27 cellular contexts compared by ENCODE assay signal in genomic region chr15:35445891-35446290, GRCh38.
DNase-seq lines count a peak whose midpoint lies in the region; ATAC-seq, FAIRE-seq and TF ChIP-seq lines count a peak whose summit lies in the region.
"Had no signal": no experiment of that assay in that cellular context is flagged by ENCODE, and none has a peak within 500 bp of the region (broad histone marks: within the 10 kb centered on the region; RNA-seq: fewer than 3 reads in every experiment).

No MANE protein-coding gene starts in this region.

- H2BK5ac ChIP-seq in mesenchymal stem cell (ENCODE audit: low read depth, low read length, poor library complexity, severe bottlenecking): no peak overlapping the region

- POLR2A ChIA-PET in Panc1 (lab: Charles Lee): interaction anchor here (0.6 kb wide), 1 partner anchor 476 kb away, joined by 4 read pairs; the partner anchor contains the start of gene AQR

- no peak overlapping the region for H4K8ac ChIP-seq in mesenchymal stem cell (ENCODE audit: low read length)

- H3K23ac ChIP-seq in mesenchymal stem cell (ENCODE audit: low read length in 2 of 2): no peak overlapping the region

- no peak overlapping the region for H3K14ac ChIP-seq in mesenchymal stem cell (ENCODE audit: low read length in 2 of 2)

- ATAC-seq in Panc1 (no peak), mucosa of descending colon (no peak)
- ATAC-seq: GM23338, HCT116, HepG2 had no signal

- intact Hi-C loops in mammary epithelial cell (cut with micrococcal nuclease) (no loop called here), breast epithelium (cut with DNase I; ENCODE audit: low total_unique reads) (no loop called here), Panc1 (cut with micrococcal nuclease; ENCODE audit: unreplicated experiment) (loop anchor here (2.0 kb wide), 1 partner anchor 157 kb away; no protein-coding TSS in a partner anchor), mucosa of descending colon (cut with DNase I, micrococcal nuclease) (loop anchor here (2.0 to 10.0 kb wide), 2 partner anchors 155 to 161 kb away; no protein-coding TSS in a partner anchor)

- WGBS in mammary epithelial cell (ENCODE audit: low coverage, missing lambda C conversion rate): 75% methylated on average over 4 of the region's 4 CpGs
- WGBS in mesenchymal stem cell: 50% methylated on average over 4 of the region's 4 CpGs

- no peaks in the 10 kb centered on the region for H3K79me1 ChIP-seq in mesenchymal stem cell (replicated peaks; ENCODE audit: low read length, poor library complexity, severe bottlenecking)

- H3K4ac ChIP-seq in mesenchymal stem cell (ENCODE audit: low read depth in 1 of 2, low read length in 2 of 2): no peak overlapping the region

- TF ChIP-seq CTCF in mammary epithelial cell (conservative IDR thresholded peaks at IDR 0.05 in 1 of 2, IDR thresholded peaks at IDR 0.05 in 1 of 2; ENCODE audit: extremely low read depth in 1 of 2, insufficient read depth in 1 of 2, low read depth in 1 of 2, low read length in 2 of 2): no peak
- no peak for TF ChIP-seq CTCF in breast epithelium (IDR thresholded peaks at IDR 0.05)
- TF ChIP-seq CTCF in Panc1 (IDR thresholded peaks at IDR 0.05): no peak
- no peak for TF ChIP-seq CTCF in choroid plexus epithelial cell (conservative IDR thresholded peaks at IDR 0.05; ENCODE audit: low read depth, low read length)
- no peak for TF ChIP-seq CTCF in mucosa of descending colon (IDR thresholded peaks at IDR 0.05)
- no peak for TF ChIP-seq CTCF in BE2C (IDR thresholded peaks at IDR 0.05; ENCODE audit: low read depth, low read length)

- H2AFZ ChIP-seq in mammary epithelial cell (ENCODE audit: low read depth, low read length): no peak overlapping the region
- H2AFZ ChIP-seq in mesenchymal stem cell (ENCODE audit: low read depth, low read length): no peak overlapping the region
- H2AFZ ChIP-seq: GM23338 had no signal

- H3K4me3 ChIP-seq in mammary epithelial cell (replicated peaks in 1 of 3; ENCODE audit: insufficient read depth in 1 of 3, low read depth in 2 of 3, low read length in 3 of 3) (no peak overlapping the region), breast epithelium (no peak overlapping the region), Panc1 (ENCODE audit: low read depth in 2 of 2, low read length in 2 of 2) (no peak overlapping the region), choroid plexus epithelial cell (ENCODE audit: low read depth, low read length) (no peak overlapping the region), mesenchymal stem cell (ENCODE audit: insufficient read depth in 1 of 2, low read depth in 1 of 2, low read length in 2 of 2) (no peak overlapping the region), mucosa of descending colon (no peak overlapping the region), BE2C (ENCODE audit: low read depth, low read length) (no peak overlapping the region)
- H3K4me3 ChIP-seq: GM23338, SK-N-MC had no signal

- in situ Hi-C loops in mammary epithelial cell (cut with MboI; ENCODE audit: low sequenced_read_pairs in 2 of 2) (loop anchor here (5.0 to 25.0 kb wide), 3 partner anchors 151 to 359 kb away; partner anchors contain the start of gene NANOGP8 (in 1 of the 2)), Panc1 (cut with HindIII; ENCODE audit: low pct_unique_long_range_greater_than_20kb, low sequenced_read_pairs) (no loop called here)

- no peak overlapping the region for H2BK120ac ChIP-seq in mesenchymal stem cell (ENCODE audit: low read depth, low read length)

- dilution Hi-C loops in mammary epithelial cell (cut with HindIII; ENCODE audit: low sequenced_read_pairs): no loop called here

- H3K4me1 ChIP-seq in mammary epithelial cell (ENCODE audit: insufficient read depth, low read length): no peaks in the 10 kb centered on the region
- no peaks in the 10 kb centered on the region for H3K4me1 ChIP-seq in breast epithelium
- no peaks in the 10 kb centered on the region; the same call in 1 of the 2 replicates for H3K4me1 ChIP-seq in Panc1 (ENCODE audit: control insufficient read depth, insufficient read depth, low read length)
- no peaks in the 10 kb centered on the region for H3K4me1 ChIP-seq in mesenchymal stem cell (ENCODE audit: control insufficient read depth, insufficient read depth, low read depth, low read length)
- H3K4me1 ChIP-seq in mucosa of descending colon (ENCODE audit: low read depth): no peaks in the 10 kb centered on the region
- H3K4me1 ChIP-seq in BE2C: peaks cover 17% of the 10 kb centered on the region

- H2AK5ac ChIP-seq in mesenchymal stem cell (ENCODE audit: low read length, severe bottlenecking): no peak overlapping the region

- CTCF ChIA-PET in mammary epithelial cell (lab: Charles Lee; ENCODE audit: low non-redundant PET) (no interaction called here), Panc1 (lab: Charles Lee) (no interaction called here)

- no peak overlapping the region for H3K18ac ChIP-seq in mesenchymal stem cell (ENCODE audit: low read depth in 1 of 2, low read length in 2 of 2)

- H3K4me2 ChIP-seq in mammary epithelial cell (ENCODE audit: insufficient read depth, low read depth, low read length): no peak overlapping the region
- H3K4me2 ChIP-seq in mesenchymal stem cell (ENCODE audit: low read length, poor library complexity, severe bottlenecking): no peak overlapping the region
- H3K4me2 ChIP-seq: GM23338 had no signal

- TF ChIP-seq POLR2A in breast epithelium (IDR thresholded peaks at IDR 0.05): no peak

- no peak for FAIRE-seq in frontal cortex (lab: Jason Lieb, UNC)
- FAIRE-seq: HepG2 had no signal

- no peak overlapping the region for H3K27ac ChIP-seq in mammary epithelial cell (ENCODE audit: insufficient read depth, low read depth, low read length)
- no peak overlapping the region for H3K27ac ChIP-seq in breast epithelium
- 0 out of 2 replicates have a peak overlapping the region, but pooled peaks have one; percentile 20 for H3K27ac ChIP-seq in Panc1 (ENCODE audit: low read length)
- no peak overlapping the region for H3K27ac ChIP-seq in mesenchymal stem cell (ENCODE audit: low read length, poor library complexity, severe bottlenecking)
- H3K27ac ChIP-seq: C4-2B, HL-60, SK-N-MC had no signal

- DNase-seq in mammary epithelial cell (peak; percentile 23), breast epithelium (ENCODE audit: low spot score in 2 of 2) (no peak), Panc1 (ENCODE audit: low read depth, low spot score) (no peak), choroid plexus epithelial cell (ENCODE audit: low read depth) (peak; percentile 20), mesenchymal stem cell (peak; percentile 79), mucosa of descending colon (no peak), frontal cortex (ENCODE audit: low spot score in 2 of 2) (no peak), BE2C (no peak)
- DNase-seq: AML-193; Calu3; CD8-positive, alpha-beta memory T cell; DMS153; KG1; MV-4-11; NCI-H1105 treated with DMSO at 0.1 percent for 48 hours; NCI-H2029 treated with DMSO at 0.1 percent for 48 hours; NCI-H345; NCI-H524; NCI-H774; RPMI8226; SHP77 treated with DMSO at 0.1 percent for 48 hours had no signal

- H4K91ac ChIP-seq in mesenchymal stem cell (ENCODE audit: low read length): no peak overlapping the region

- BruUV-seq in mammary epithelial cell (replicated peaks; lab: Mats Ljungman, UMichigan) (no TSS peak), Panc1 (replicated peaks; lab: Mats Ljungman, UMichigan) (no TSS peak)

- H3K36me3 ChIP-seq in mammary epithelial cell (ENCODE audit: insufficient read depth, low read length) (no peaks in the 10 kb centered on the region), breast epithelium (no peaks in the 10 kb centered on the region), Panc1 (ENCODE audit: control insufficient read depth, insufficient read depth, low read length) (no peaks in the 10 kb centered on the region), mesenchymal stem cell (ENCODE audit: control insufficient read depth in 1 of 2, insufficient read depth in 2 of 2, low read depth in 1 of 2, low read length in 2 of 2) (no peaks in the 10 kb centered on the region), mucosa of descending colon (ENCODE audit: low read depth) (no peaks in the 10 kb centered on the region), BE2C (no peaks in the 10 kb centered on the region)

- H3K9me3 ChIP-seq in mammary epithelial cell (replicated peaks; ENCODE audit: insufficient read depth, low read length) (no peaks in the 10 kb centered on the region), breast epithelium (peaks cover 0 to 5% of the 10 kb centered on the region in 2 donors), Panc1 (ENCODE audit: control insufficient read depth, insufficient read depth, low read depth, low read length) (no peaks in the 10 kb centered on the region), mesenchymal stem cell (ENCODE audit: control insufficient read depth, low read length) (no peaks in the 10 kb centered on the region), mucosa of descending colon (no peaks in the 10 kb centered on the region), BE2C (no peaks in the 10 kb centered on the region)

- H4K20me1 ChIP-seq in mammary epithelial cell (ENCODE audit: insufficient read depth, low read length): no peaks in the 10 kb centered on the region

- H3K79me2 ChIP-seq in mammary epithelial cell (ENCODE audit: insufficient read depth, low read length): no peaks in the 10 kb centered on the region

- H3K27me3 ChIP-seq in mammary epithelial cell (ENCODE audit: insufficient read depth, low read length) (no peaks in the 10 kb centered on the region), breast epithelium (no peaks in the 10 kb centered on the region), Panc1 (ENCODE audit: control insufficient read depth, insufficient read depth, low read length) (no peaks in the 10 kb centered on the region), mesenchymal stem cell (ENCODE audit: control insufficient read depth in 1 of 2, insufficient read depth in 1 of 2, low read length in 2 of 2) (no peaks in the 10 kb centered on the region), BE2C (no peaks in the 10 kb centered on the region)

- H2BK12ac ChIP-seq in mesenchymal stem cell (ENCODE audit: low read length in 2 of 2): no peak overlapping the region

- H3K9ac ChIP-seq in mammary epithelial cell (ENCODE audit: insufficient read depth, low read length) (no peak overlapping the region), mesenchymal stem cell (ENCODE audit: low read length) (no peak overlapping the region)

- H2BK15ac ChIP-seq in mesenchymal stem cell (ENCODE audit: low read depth, poor library complexity, severe bottlenecking): no peak overlapping the region

Comparison
In these comparisons a context has a peak if more than half of its experiments do, and no peak if none do; other contexts are left out.
1. DNase-seq: peak in mammary epithelial cell (single experiment), choroid plexus epithelial cell (single experiment) and mesenchymal stem cell (single experiment); none in breast epithelium (0 of 2), Panc1 (single experiment), mucosa of descending colon (0 of 3), frontal cortex (0 of 2) and BE2C (single experiment).
2. intact Hi-C loops: an anchor here in Panc1 (2.0 kb wide) and mucosa of descending colon (2.0 to 10.0 kb wide); none called in mammary epithelial cell and breast epithelium.